In the genomic region with DNA sequence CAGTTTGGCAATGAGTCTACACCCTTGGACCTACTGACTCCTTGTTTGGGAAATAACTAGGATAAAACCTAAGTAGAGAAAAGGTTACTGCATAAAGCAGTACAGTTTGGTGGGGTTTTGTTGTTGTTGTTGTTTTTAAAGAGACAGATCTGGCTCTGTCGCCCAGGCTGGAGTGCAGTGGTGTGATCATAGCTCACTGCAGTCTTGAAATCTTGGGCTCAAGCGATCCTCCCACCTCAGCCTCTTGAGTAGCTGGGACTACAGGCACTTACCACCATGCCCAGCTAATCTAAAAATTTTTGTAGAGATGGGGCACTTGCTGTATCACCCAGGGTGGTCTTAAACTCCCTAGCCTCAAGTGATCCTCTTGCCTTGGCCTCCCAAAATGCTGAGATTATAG, we compare ENCODE assay signal across 9 cellular contexts. TPM values are rescaled to one million over a fixed set of nuclear protein-coding genes. Genes with fewer than 3 reads are reported as not detected.
DNase-seq lines count a peak whose midpoint lies in the region; ATAC-seq and TF ChIP-seq lines count a peak whose summit lies in the region.
"Had no signal": no experiment of that assay in that cellular context is flagged by ENCODE, and none has a peak within 500 bp of the region (broad histone marks: within the 10 kb centered on the region; RNA-seq: fewer than 3 reads in every experiment).

No MANE protein-coding gene starts in this region.

- H2AFZ ChIP-seq in smooth muscle cell (ENCODE audit: low read depth): no peak overlapping the region

- H3K9ac ChIP-seq in smooth muscle cell (ENCODE audit: low read depth): no peak overlapping the region

- H3K9me3 ChIP-seq in smooth muscle cell (replicated peaks; ENCODE audit: low read depth): no peaks in the 10 kb centered on the region

- 64% methylated on average over 2 of the region's 2 CpGs for WGBS in smooth muscle cell (ENCODE audit: low lambda C conversion rate)

- H3K79me2 ChIP-seq in smooth muscle cell (ENCODE audit: low read depth): no peaks in the 10 kb centered on the region

- ATAC-seq in left ventricle myocardium superior: no peak

- peak overlapping the region; percentile 100 for H3K4me2 ChIP-seq in smooth muscle cell

- H3K4me3 ChIP-seq in fibroblast of villous mesenchyme (ENCODE audit: low read depth, low read length) (peak overlapping the region; percentile 72), smooth muscle cell (peak overlapping the region; percentile 84)

- TF ChIP-seq CTCF in VCaP (conservative IDR thresholded peaks at IDR 0.05): no peak
- TF ChIP-seq CTCF in fibroblast of villous mesenchyme (IDR thresholded peaks at IDR 0.05; ENCODE audit: insufficient read depth, low read depth, low read length): no peak
- TF ChIP-seq CTCF in smooth muscle cell (IDR thresholded peaks at IDR 0.05; ENCODE audit: borderline replicate concordance, insufficient read depth, poor library complexity, severe bottlenecking): no peak

- H3K36me3 ChIP-seq in smooth muscle cell (ENCODE audit: low read depth): no peaks in the 10 kb centered on the region

- H3K27ac ChIP-seq in VCaP (peak overlapping the region; percentile 68; the same call in 1 of the 2 replicates), smooth muscle cell (ENCODE audit: low read depth) (no peak overlapping the region)

- peaks cover 13% of the 10 kb centered on the region for H3F3A ChIP-seq in smooth muscle cell (ENCODE audit: low read depth)

- H4K20me1 ChIP-seq in smooth muscle cell (ENCODE audit: low read depth): peaks cover 15% of the 10 kb centered on the region

- CTCF ChIA-PET in HEK293T (lab: Yijun Ruan, JAX): interaction anchor here (0.8 to 1.5 kb wide), 5 partner anchors 9 to 273 kb away, joined by 3 to 6 read pairs (median 3); no protein-coding TSS in a partner anchor

- no peaks in the 10 kb centered on the region for H3K4me1 ChIP-seq in smooth muscle cell (ENCODE audit: low read depth)

- POLR2A ChIA-PET in HEK293T (lab: Yijun Ruan, JAX): interaction anchor here (1.0 to 2.5 kb wide), 2 partner anchors 18 to 51 kb away, joined by 3 to 8 read pairs; a partner anchor contains a TSS

- DNase-seq in HEK293T (ENCODE audit: extremely low spot score) (peak; percentile 1), fibroblast of villous mesenchyme (ENCODE audit: low read depth) (no peak), smooth muscle cell (lab: John Stamatoyannopoulos, UW; ENCODE audit: unreplicated experiment) (no peak), glomerular visceral epithelial cell (ENCODE audit: extremely low spot score) (no peak), left ventricle myocardium superior (no peak), dedifferentiated amniotic fluid mesenchymal stem cell (ENCODE audit: extremely low spot score) (no peak)

- H3K27me3 ChIP-seq in smooth muscle cell (ENCODE audit: low read depth): no peaks in the 10 kb centered on the region

- intact Hi-C loops in left ventricle myocardium superior (cut with micrococcal nuclease): no loop called here

TF ChIP-seq in HEK293T, 16 proteins besides CTCF, POLR2A, EP300 and RAD21:
- TF ChIP-seq SUZ12 (IDR thresholded peaks at IDR 0.05) (no peak), ARNT (IDR thresholded peaks at IDR 0.05) (no peak), TARDBP (IDR thresholded peaks at IDR 0.05) (no peak), FOXM1 (IDR thresholded peaks at IDR 0.05; ENCODE audit: borderline replicate concordance) (no peak), BHLHE40 (IDR thresholded peaks at IDR 0.05; ENCODE audit: borderline replicate concordance) (no peak), ELF4 (IDR thresholded peaks at IDR 0.05) (no peak), NFRKB (IDR thresholded peaks at IDR 0.05) (no peak), CTBP1 (IDR thresholded peaks at IDR 0.05; ENCODE audit: borderline replicate concordance) (no peak), FOXA1 (IDR thresholded peaks at IDR 0.05) (no peak)
- TF ChIP-seq, protein P1, sequence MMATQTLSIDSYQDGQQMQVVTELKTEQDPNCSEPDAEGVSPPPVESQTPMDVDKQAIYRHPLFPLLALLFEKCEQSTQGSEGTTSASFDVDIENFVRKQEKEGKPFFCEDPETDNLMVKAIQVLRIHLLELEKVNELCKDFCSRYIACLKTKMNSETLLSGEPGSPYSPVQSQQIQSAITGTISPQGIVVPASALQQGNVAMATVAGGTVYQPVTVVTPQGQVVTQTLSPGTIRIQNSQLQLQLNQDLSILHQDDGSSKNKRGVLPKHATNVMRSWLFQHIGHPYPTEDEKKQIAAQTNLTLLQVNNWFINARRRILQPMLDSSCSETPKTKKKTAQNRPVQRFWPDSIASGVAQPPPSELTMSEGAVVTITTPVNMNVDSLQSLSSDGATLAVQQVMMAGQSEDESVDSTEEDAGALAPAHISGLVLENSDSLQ (IDR thresholded peaks at IDR 0.05): no peak

RNA-seq across cellular contexts. Expression of a gene that starts 1.2 kb away (rescaled TPM):
- total RNA-seq in fibroblast of villous mesenchyme (17.4 and 25.9 TPM in 2 replicates), smooth muscle cell (3.2 and 5.7 TPM in 2 replicates), left ventricle myocardium superior (2.2 TPM)
- 1.1 and 1.5 TPM in 2 replicates for polyA plus RNA-seq in smooth muscle cell

RNA-seq across cellular contexts. Expression of a gene that starts 37.1 kb away (rescaled TPM):
- total RNA-seq in fibroblast of villous mesenchyme (not detected in 2 replicates), smooth muscle cell (not detected in 2 replicates), left ventricle myocardium superior (not detected)
- polyA plus RNA-seq in smooth muscle cell: not detected in 2 replicates
- total RNA-seq: activated CD8-positive, alpha-beta memory T cell treated with anti-CD3 and anti-CD28 coated beads for 36 hours; frontal cortex had no signal

RNA-seq across cellular contexts. Expression of a gene that starts 37.3 kb away (rescaled TPM):
- total RNA-seq in fibroblast of villous mesenchyme (not detected in 2 replicates), smooth muscle cell (not detected in 2 replicates), left ventricle myocardium superior (not detected)
- polyA plus RNA-seq in smooth muscle cell: not detected in 2 replicates
- total RNA-seq: activated CD8-positive, alpha-beta memory T cell treated with anti-CD3 and anti-CD28 coated beads for 36 hours; frontal cortex had no signal

RNA-seq across cellular contexts. Expression of a gene that starts 43.8 kb away (rescaled TPM):
- 12.5 and 15.1 TPM in 2 replicates for total RNA-seq in fibroblast of villous mesenchyme
- 7.6 and 11.7 TPM in 2 replicates for total RNA-seq in smooth muscle cell
- 27.5 and 37.5 TPM in 2 replicates for polyA plus RNA-seq in smooth muscle cell
- 86.7 TPM for total RNA-seq in left ventricle myocardium superior

RNA-seq across cellular contexts. Expression of a gene that starts 50.8 kb away (rescaled TPM):
- total RNA-seq in fibroblast of villous mesenchyme (67.6 and 91.1 TPM in 2 replicates), smooth muscle cell (68.4 and 70.7 TPM in 2 replicates), left ventricle myocardium superior (35.7 TPM)
- polyA plus RNA-seq in smooth muscle cell: 55.1 and 59.4 TPM in 2 replicates
